In genomic region chr19:17680235-17680722, GRCh38 we compare ENCODE assay signal across 8 cellular contexts. TPM values are rescaled to one million over a fixed set of nuclear protein-coding genes. Genes with fewer than 3 reads are reported as not detected.
DNase-seq lines count a peak whose midpoint lies in the region; ATAC-seq lines count a peak whose summit lies in the region.

No MANE protein-coding gene starts in this region.

- H3K4me1 ChIP-seq in mesendoderm (ENCODE audit: control insufficient read depth, low read depth, low read length) = peaks cover 3% of the 10 kb centered on the region

- no peak overlapping the region for H2BK15ac ChIP-seq in mesendoderm (replicated peaks; ENCODE audit: low read depth)

- H4K8ac ChIP-seq in mesendoderm (ENCODE audit: low read depth, low read length) = no peak overlapping the region

- peak overlapping the region; percentile 62 for H3K56ac ChIP-seq in mesendoderm (ENCODE audit: low read length)

- H2BK5ac ChIP-seq in mesendoderm (ENCODE audit: low read length) = no peak overlapping the region

- H3K18ac ChIP-seq in mesendoderm (ENCODE audit: low read length) = no peak overlapping the region

- no peak overlapping the region for H3K27ac ChIP-seq in mesendoderm (ENCODE audit: low read depth, low read length)

- H3K4me1 Mint-ChIP-seq in stimulated activated effector memory CD8-positive, alpha-beta T cell treated with anti-CD3 and anti-CD28 coated beads, Interleukin-12 subunit alpha, Interleukin-12 subunit beta, amount 100 ng/mL, for 72 hours = peaks cover 21% of the 10 kb centered on the region

- no peaks in the 10 kb centered on the region for H3K36me3 ChIP-seq in mesendoderm (ENCODE audit: control insufficient read depth, insufficient read depth, low read length)

- H3K23ac ChIP-seq in mesendoderm (ENCODE audit: low read length) = no peak overlapping the region

- peak; percentile 69 for ATAC-seq in HG03442 (IDR thresholded peaks at IDR 0.05; ENCODE audit: unreplicated experiment)
- peak; percentile 96 for ATAC-seq in stimulated activated effector memory CD8-positive, alpha-beta T cell treated with anti-CD3 and anti-CD28 coated beads, Interleukin-12 subunit alpha, Interleukin-12 subunit beta, amount 100 ng/mL, for 72 hours
- ATAC-seq in HG02642 (IDR thresholded peaks at IDR 0.05; ENCODE audit: poor library complexity, unreplicated experiment) = no peak

- no peaks in the 10 kb centered on the region for H3K36me3 Mint-ChIP-seq in stimulated activated effector memory CD8-positive, alpha-beta T cell treated with anti-CD3 and anti-CD28 coated beads, Interleukin-12 subunit alpha, Interleukin-12 subunit beta, amount 100 ng/mL, for 72 hours

- peaks cover 5% of the 10 kb centered on the region for H3K79me2 ChIP-seq in mesendoderm (ENCODE audit: control insufficient read depth, insufficient read depth, low read length)

- peak; percentile 64 for DNase-seq in CMK (ENCODE audit: low read depth)
- peak; percentile 13 to 30 for DNase-seq in activated CD4-positive, alpha-beta T cell treated with anti-CD3 and anti-CD28 coated beads for 4 hours
- DNase-seq in effector CD8-positive, alpha-beta T cell (lab: John Stamatoyannopoulos, UW) = peak; percentile 2
- DNase-seq in mesendoderm = peak; percentile 63
- DNase-seq in stimulated activated effector memory CD8-positive, alpha-beta T cell treated with anti-CD3 and anti-CD28 coated beads, Interleukin-12 subunit alpha, Interleukin-12 subunit beta, amount 100 ng/mL, for 72 hours (ENCODE audit: low spot score in 2 of 2) = peak; percentile 57 to 80
- no peak for DNase-seq in DMS79 treated with DMSO at 0.1 percent for 48 hours (lab: John Stamatoyannopoulos, UW)

- no peak overlapping the region for H2BK120ac ChIP-seq in mesendoderm (ENCODE audit: low read depth, low read length)

- H3K79me1 ChIP-seq in mesendoderm (ENCODE audit: low read length) = peaks cover 3% of the 10 kb centered on the region

- no CpG with 5 or more reads among the region's 37 CpGs for WGBS in mesendoderm (ENCODE audit: extremely low coverage, insufficient coverage, low lambda C conversion rate)

- peak overlapping the region; percentile 1 for H3K4me2 ChIP-seq in mesendoderm (ENCODE audit: low read length)

- H3K27ac Mint-ChIP-seq in stimulated activated effector memory CD8-positive, alpha-beta T cell treated with anti-CD3 and anti-CD28 coated beads, Interleukin-12 subunit alpha, Interleukin-12 subunit beta, amount 100 ng/mL, for 72 hours = peak overlapping the region; percentile 74

- no peaks in the 10 kb centered on the region for H3K27me3 ChIP-seq in mesendoderm (ENCODE audit: insufficient read depth, low read length, poor library complexity)

- H3K4me3 Mint-ChIP-seq in stimulated activated effector memory CD8-positive, alpha-beta T cell treated with anti-CD3 and anti-CD28 coated beads, Interleukin-12 subunit alpha, Interleukin-12 subunit beta, amount 100 ng/mL, for 72 hours = peak overlapping the region; percentile 70

- H3K4me3 ChIP-seq in mesendoderm (ENCODE audit: low read length) = no peak overlapping the region

- H3K9ac ChIP-seq in mesendoderm (ENCODE audit: low read length) = peak overlapping the region; percentile 61

- no peak overlapping the region for H3K4ac ChIP-seq in mesendoderm (ENCODE audit: low read depth, low read length)

- no peak overlapping the region for H4K5ac ChIP-seq in mesendoderm (ENCODE audit: low read length)

- no peaks in the 10 kb centered on the region for H3K9me3 Mint-ChIP-seq in stimulated activated effector memory CD8-positive, alpha-beta T cell treated with anti-CD3 and anti-CD28 coated beads, Interleukin-12 subunit alpha, Interleukin-12 subunit beta, amount 100 ng/mL, for 72 hours

- no peak overlapping the region for H2AK5ac ChIP-seq in mesendoderm (ENCODE audit: low read length)

RNA-seq across cellular contexts. Expression of gene UNC13A, which starts 7.9 kb away (rescaled TPM):
- 11.5 TPM for polyA plus RNA-seq in mesendoderm (2013, experiment 1 of 2)
- polyA plus RNA-seq in mesendoderm (2013, experiment 2 of 2) = 11.3 TPM

RNA-seq across cellular contexts. Expression of gene MAP1S, which starts 39.0 kb away (rescaled TPM):
- polyA plus RNA-seq in mesendoderm (2013, experiment 1 of 2) = 51.4 TPM
- polyA plus RNA-seq in mesendoderm (2013, experiment 2 of 2) = 54.7 TPM
